ENCODE assay signal across 13 cellular contexts in the genomic region with DNA sequence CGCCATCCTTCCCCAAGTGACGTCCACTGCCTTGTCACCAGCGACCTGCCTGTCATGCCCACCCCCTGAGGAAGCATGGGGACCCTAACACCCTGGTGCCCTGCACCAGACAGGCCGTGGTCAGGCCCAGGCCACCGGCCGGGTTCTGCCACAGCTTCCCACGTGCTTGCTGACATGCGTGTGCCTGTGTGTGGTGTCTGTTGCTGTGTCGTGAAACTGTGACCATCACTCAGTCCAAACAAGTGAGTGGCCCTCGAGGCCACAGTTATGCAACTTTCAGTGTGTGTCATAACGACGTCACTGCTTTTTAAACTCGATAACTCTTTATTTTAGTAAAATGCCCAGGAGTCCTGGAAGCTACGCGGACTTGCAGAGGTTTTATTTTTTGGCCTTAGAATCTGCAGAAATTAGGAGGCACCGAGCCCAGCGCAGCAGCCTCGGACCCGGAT. TPM values are rescaled to one million over a fixed set of nuclear protein-coding genes. Genes with fewer than 3 reads are reported as not detected.
DNase-seq lines count a peak whose midpoint lies in the region; ATAC-seq and TF ChIP-seq lines count a peak whose summit lies in the region.
"Had no signal": no experiment of that assay in that cellular context is flagged by ENCODE, and none has a peak within 500 bp of the region (broad histone marks: within the 10 kb centered on the region; RNA-seq: fewer than 3 reads in every experiment).

No MANE protein-coding gene starts in this region.

- BruUV-seq in mammary epithelial cell (replicated peaks; lab: Mats Ljungman, UMichigan) = no TSS peak

- H3K36me3 ChIP-seq in MG63 (peaks cover 53% of the 10 kb centered on the region), mammary epithelial cell (ENCODE audit: insufficient read depth, low read length) (peaks cover 6% of the 10 kb centered on the region), left lung (peaks cover 0 to 71% of the 10 kb centered on the region in 2 donors)

- in situ Hi-C loops in mammary epithelial cell (cut with MboI; ENCODE audit: low sequenced_read_pairs in 2 of 2) = loop anchor here (5.0 to 25.0 kb wide), 2 partner anchors 102 to 292 kb away; no protein-coding TSS in a partner anchor

- H3K9ac ChIP-seq in mammary epithelial cell (ENCODE audit: insufficient read depth, low read length) = no peak overlapping the region

- CTCF ChIA-PET in mammary epithelial cell (lab: Charles Lee; ENCODE audit: low non-redundant PET) = interaction anchor here (0.6 kb wide), 1 partner anchor 29 kb away, joined by 3 read pairs; no protein-coding TSS in a partner anchor

- peaks cover 4% of the 10 kb centered on the region for H3K79me2 ChIP-seq in mammary epithelial cell (ENCODE audit: insufficient read depth, low read length)

- no peak overlapping the region for H3K4me3 ChIP-seq in MG63
- no peak overlapping the region for H3K4me3 ChIP-seq in mammary epithelial cell (replicated peaks in 1 of 3; ENCODE audit: insufficient read depth in 1 of 3, low read depth in 2 of 3, low read length in 3 of 3)
- no peak overlapping the region for H3K4me3 ChIP-seq in left lung

- dilution Hi-C loops in mammary epithelial cell (cut with HindIII; ENCODE audit: low sequenced_read_pairs) = loop anchor here (25.0 kb wide), 1 partner anchor 308 kb away; a partner anchor contains a TSS

- ATAC-seq in left lung (peak; percentile 33), HG03097 (IDR thresholded peaks at IDR 0.05; ENCODE audit: low FRiP score, unreplicated experiment) (no peak)

- H3K27ac ChIP-seq in mammary epithelial cell (ENCODE audit: insufficient read depth, low read depth, low read length) = no peak overlapping the region
- peak overlapping the region in 1 of 2 donors; percentile 20 for H3K27ac ChIP-seq in left lung

- WGBS in mammary epithelial cell (ENCODE audit: low coverage, missing lambda C conversion rate) = 74% methylated on average over 18 of the region's 19 CpGs

- H3K9me3 ChIP-seq in MG63 (no peaks in the 10 kb centered on the region), mammary epithelial cell (replicated peaks; ENCODE audit: insufficient read depth, low read length) (no peaks in the 10 kb centered on the region), left lung (no peaks in the 10 kb centered on the region)

- H3K4me2 ChIP-seq in mammary epithelial cell (ENCODE audit: insufficient read depth, low read depth, low read length) = no peak overlapping the region

- H2AFZ ChIP-seq in mammary epithelial cell (ENCODE audit: low read depth, low read length) = no peak overlapping the region

- DNase-seq in AG08396 (ENCODE audit: low spot score) (peak; percentile 65), MG63 (peak; percentile 25), mammary epithelial cell (peak; percentile 55), left lung (no peak), NOMO-1 (lab: John Stamatoyannopoulos, UW; ENCODE audit: unreplicated experiment in 2 of 2) (no peak), mucosa of gallbladder (ENCODE audit: low spot score) (no peak), COLO829 (ENCODE audit: low spot score) (no peak)
- DNase-seq: amygdala; NCI-H446; stimulated activated CD4-positive, alpha-beta T cell treated with anti-CD3 and anti-CD28 coated beads, Interleukin-12 subunit alpha, Interleukin-12 subunit beta, amount 100 ng/mL, for 4 hours; stimulated activated CD8-positive, alpha-beta memory T cell treated with anti-CD3 and anti-CD28 coated beads, Interleukin-4, amount 100 ng/mL, for 48 hours had no signal

- H4K20me1 ChIP-seq in mammary epithelial cell (ENCODE audit: insufficient read depth, low read length) = no peaks in the 10 kb centered on the region

- H3K4me1 ChIP-seq in mammary epithelial cell (ENCODE audit: insufficient read depth, low read length) (peaks cover 16% of the 10 kb centered on the region), left lung (peaks cover 0 to 65% of the 10 kb centered on the region in 2 donors)

- TF ChIP-seq CTCF in mammary epithelial cell (conservative IDR thresholded peaks at IDR 0.05 in 1 of 2, IDR thresholded peaks at IDR 0.05 in 1 of 2; ENCODE audit: extremely low read depth in 1 of 2, insufficient read depth in 1 of 2, low read depth in 1 of 2, low read length in 2 of 2) = no peak
- TF ChIP-seq CTCF in left lung (IDR thresholded peaks at IDR 0.05) = no peak

- intact Hi-C loops in mammary epithelial cell (cut with micrococcal nuclease) (loop anchor here (2.0 kb wide), 2 partner anchors 277 to 301 kb away; a partner anchor contains a TSS), left lung (cut with DNase I) (loop anchor here in 1 of 2 donors (5.0 kb wide), 1 partner anchor 102 kb away; no protein-coding TSS in a partner anchor)

- H3K27me3 ChIP-seq in MG63 = no peaks in the 10 kb centered on the region
- H3K27me3 ChIP-seq in mammary epithelial cell (ENCODE audit: insufficient read depth, low read length) = no peaks in the 10 kb centered on the region
- H3K27me3 ChIP-seq in left lung = no peaks in the 10 kb centered on the region

RNA-seq across cellular contexts. Expression of a gene that starts 8.5 kb away (rescaled TPM):
- not detected in 2 replicates for total RNA-seq in MG63 (2014; rRNA removed; shearing (Covaris generic); ENCODE audit: low replicate concordance)
- total RNA-seq in mammary epithelial cell (not detected), left lung (under 1 TPM in 1 of 2 donors, not detected in 1; 0.81 TPM), mucosa of gallbladder (5.3 TPM)
- polyA plus RNA-seq in mammary epithelial cell = not detected
- polyA minus RNA-seq in mammary epithelial cell = not detected

RNA-seq across cellular contexts. Expression of a gene that starts 20.0 kb away (rescaled TPM):
- total RNA-seq in MG63 (2014; rRNA removed; shearing (Covaris generic); ENCODE audit: low replicate concordance) = 69.5 and 92.0 TPM in 2 replicates
- total RNA-seq in mammary epithelial cell (10 to 100 TPM; 17.8 to 56.2 TPM), left lung (100 to 1,000 TPM in 1 of 2 donors, 10 to 100 TPM in 1; 44.6 to 107 TPM), mucosa of gallbladder (108 TPM)
- polyA plus RNA-seq in mammary epithelial cell = 61.9 TPM
- polyA minus RNA-seq in mammary epithelial cell = 17.1 TPM

RNA-seq across cellular contexts. Expression of a gene that starts 26.8 kb away (rescaled TPM):
- not detected in 2 replicates for total RNA-seq in MG63 (2014; rRNA removed; shearing (Covaris generic); ENCODE audit: low replicate concordance)
- not detected for total RNA-seq in mammary epithelial cell
- polyA plus RNA-seq in mammary epithelial cell = not detected
- polyA minus RNA-seq in mammary epithelial cell = not detected
- total RNA-seq in left lung = not detected
- total RNA-seq in mucosa of gallbladder = 1.8 TPM
- total RNA-seq: myocyte had no signal

RNA-seq across cellular contexts. Expression of a gene that starts 46.2 kb away (rescaled TPM):
- not detected in 2 replicates for total RNA-seq in MG63 (2014; rRNA removed; shearing (Covaris generic); ENCODE audit: low replicate concordance)
- not detected for total RNA-seq in mammary epithelial cell
- polyA plus RNA-seq in mammary epithelial cell = not detected
- polyA minus RNA-seq in mammary epithelial cell = not detected
- under 1 TPM in 1 of 2 donors, not detected in 1; 0.63 TPM for total RNA-seq in left lung
- 0.35 TPM for total RNA-seq in mucosa of gallbladder

Comparison
In these comparisons a context has a peak if more than half of its experiments do, and no peak if none do; other contexts are left out.
1. DNase-seq: peak in AG08396 (single experiment), MG63 (single experiment) and mammary epithelial cell (single experiment); none in left lung (0 of 2), NOMO-1 (0 of 2), mucosa of gallbladder (single experiment) and COLO829 (single experiment).